Comparison of ENCODE assay signal across 12 cellular contexts in genomic region chr19:38163419-38164290, GRCh38.
DNase-seq lines count a peak whose midpoint lies in the region; ATAC-seq and TF ChIP-seq lines count a peak whose summit lies in the region.
"Had no signal": no experiment of that assay in that cellular context is flagged by ENCODE, and none has a peak within 500 bp of the region (broad histone marks: within the 10 kb centered on the region; RNA-seq: fewer than 3 reads in every experiment).

No MANE protein-coding gene starts in this region.

- WGBS in spleen, 5 donors: 86 to 95% (median 88%) methylated on average over 23 of the region's 23 CpGs

- H3K27me3 ChIP-seq in spleen (replicated peaks in 1 of 7): no peaks in the 10 kb centered on the region
- H3K27me3 ChIP-seq: BLaER1 had no signal

- TF ChIP-seq CTCF in RWPE1 (conservative IDR thresholded peaks at IDR 0.05; ENCODE audit: low read depth) (no peak), nephron progenitor cell (IDR thresholded peaks at IDR 0.05) (no peak), spleen (IDR thresholded peaks at IDR 0.05 in 8 of 11, conservative IDR thresholded peaks at IDR 0.05 in 3 of 11) (no peak)

- peaks cover 2 to 19% (median 16%) of the 10 kb centered on the region in 8 donors for H3K9me3 ChIP-seq in spleen

- H3K27me3 Mint-ChIP-seq in nephron progenitor cell (ENCODE audit: low read depth, poor library complexity): peaks cover 10% of the 10 kb centered on the region
- H3K27me3 Mint-ChIP-seq in stimulated activated memory B cell treated with anti-CD40 and anti-IgM and Interleukin-4, amounts not matched to agents 10 μg/mL and 1 μg/mL and 100 μg/mL, for 72 hours: no peaks in the 10 kb centered on the region
- H3K27me3 Mint-ChIP-seq: CD4-positive, CD25-positive, alpha-beta regulatory T cell had no signal

- intact Hi-C loops in spleen (cut with DNase I; ENCODE audit: low total_unique reads): no loop called here

- H3K27ac Mint-ChIP-seq in activated naive CD4-positive, alpha-beta T cell treated with anti-CD3 and anti-CD28 coated beads, Interleukin-2, amount 50 U/mL, for 72 hours: peak overlapping the region; percentile 66 to 91
- H3K27ac Mint-ChIP-seq in nephron progenitor cell: peak overlapping the region; percentile 64
- no peak overlapping the region for H3K27ac Mint-ChIP-seq in stimulated activated memory B cell treated with anti-CD40 and anti-IgM and Interleukin-4, amounts not matched to agents 10 μg/mL and 1 μg/mL and 100 μg/mL, for 72 hours
- H3K27ac Mint-ChIP-seq: CD4-positive, CD25-positive, alpha-beta regulatory T cell had no signal

- ATAC-seq in activated naive CD4-positive, alpha-beta T cell treated with anti-CD3 and anti-CD28 coated beads, Interleukin-2, amount 50 U/mL, for 72 hours: no peak
- ATAC-seq in stimulated activated memory B cell treated with anti-CD40 and anti-IgM and Interleukin-4, amounts not matched to agents 10 μg/mL and 1 μg/mL and 100 μg/mL, for 72 hours: no peak

- POLR2A ChIA-PET in RWPE1 (lab: Yijun Ruan, JAX; ENCODE audit: low non-redundant PET): no interaction called here

- CTCF ChIA-PET in RWPE1 (lab: Yijun Ruan, JAX): no interaction called here

- H3K27ac ChIP-seq in RWPE1 (peak overlapping the region; percentile 97), spleen (no peak overlapping the region)
- H3K27ac ChIP-seq: BLaER1 had no signal

- no peak for DNase-seq in activated naive CD4-positive, alpha-beta T cell treated with anti-CD3 and anti-CD28 coated beads, Interleukin-2, amount 50 U/mL, for 72 hours (ENCODE audit: low spot score in 2 of 2)
- DNase-seq in activated naive CD4-positive, alpha-beta T cell treated with anti-CD3 and anti-CD28 coated beads, Interleukin-2, amount 50 U/mL, for 16 hours: no peak
- no peak for DNase-seq in RWPE1 (ENCODE audit: low spot score)
- no peak for DNase-seq in nephron progenitor cell
- no peak for DNase-seq in NCI-H446 treated with DMSO at 0.1 percent for 48 hours (lab: John Stamatoyannopoulos, UW)
- DNase-seq in spleen: no peak
- DNase-seq: 8988T; AML-193; CD4-positive, CD25-positive, alpha-beta regulatory T cell; GF-D8 had no signal

- no peaks in the 10 kb centered on the region for H3K9me3 Mint-ChIP-seq in activated naive CD4-positive, alpha-beta T cell treated with anti-CD3 and anti-CD28 coated beads, Interleukin-2, amount 50 U/mL, for 72 hours
- H3K9me3 Mint-ChIP-seq in nephron progenitor cell: peaks cover 27% of the 10 kb centered on the region
- H3K9me3 Mint-ChIP-seq in stimulated activated memory B cell treated with anti-CD40 and anti-IgM and Interleukin-4, amounts not matched to agents 10 μg/mL and 1 μg/mL and 100 μg/mL, for 72 hours: no peaks in the 10 kb centered on the region

- peaks cover 26% of the 10 kb centered on the region in 2 donors for H3K36me3 Mint-ChIP-seq in activated naive CD4-positive, alpha-beta T cell treated with anti-CD3 and anti-CD28 coated beads, Interleukin-2, amount 50 U/mL, for 72 hours
- H3K36me3 Mint-ChIP-seq in nephron progenitor cell (ENCODE audit: low read depth): peaks cover 61% of the 10 kb centered on the region
- H3K36me3 Mint-ChIP-seq in stimulated activated memory B cell treated with anti-CD40 and anti-IgM and Interleukin-4, amounts not matched to agents 10 μg/mL and 1 μg/mL and 100 μg/mL, for 72 hours: peaks cover 88% of the 10 kb centered on the region

- no peak overlapping the region for H3K4me3 Mint-ChIP-seq in nephron progenitor cell
- H3K4me3 Mint-ChIP-seq in stimulated activated memory B cell treated with anti-CD40 and anti-IgM and Interleukin-4, amounts not matched to agents 10 μg/mL and 1 μg/mL and 100 μg/mL, for 72 hours: no peak overlapping the region
- H3K4me3 Mint-ChIP-seq: CD4-positive, CD25-positive, alpha-beta regulatory T cell had no signal

- H3K4me1 ChIP-seq in spleen: no peaks in the 10 kb centered on the region
- H3K4me1 ChIP-seq: BLaER1 had no signal

- H3K4me1 Mint-ChIP-seq in nephron progenitor cell: peaks cover 16% of the 10 kb centered on the region
- H3K4me1 Mint-ChIP-seq in stimulated activated memory B cell treated with anti-CD40 and anti-IgM and Interleukin-4, amounts not matched to agents 10 μg/mL and 1 μg/mL and 100 μg/mL, for 72 hours: no peaks in the 10 kb centered on the region
- H3K4me1 Mint-ChIP-seq: CD4-positive, CD25-positive, alpha-beta regulatory T cell had no signal

- no peak for TF ChIP-seq POLR2A in spleen (IDR thresholded peaks at IDR 0.05)

- H3K4me3 ChIP-seq in spleen: no peak overlapping the region
- H3K4me3 ChIP-seq: BLaER1 had no signal

- peaks cover 5 to 100% (median 69%) of the 10 kb centered on the region in 6 donors for H3K36me3 ChIP-seq in spleen
